ENCODE assay signal across 9 cellular contexts in genomic region chr13:100646030-100646673, GRCh38. TPM values are rescaled to one million over a fixed set of nuclear protein-coding genes. Genes with fewer than 3 reads are reported as not detected.
DNase-seq lines count a peak whose midpoint lies in the region; ATAC-seq and TF ChIP-seq lines count a peak whose summit lies in the region.
"Had no signal": no experiment of that assay in that cellular context is flagged by ENCODE, and none has a peak within 500 bp of the region (broad histone marks: within the 10 kb centered on the region; RNA-seq: fewer than 3 reads in every experiment).

No MANE protein-coding gene starts in this region.

- H3K27ac Mint-ChIP-seq in endodermal cell = no peak overlapping the region
- H3K27ac Mint-ChIP-seq: stimulated activated naive B cell treated with anti-CD40 and anti-IgM and Interleukin-4, amounts not matched to agents 10 μg/mL and 1 μg/mL and 100 μg/mL, for 72 hours had no signal

- TF ChIP-seq CTCF in endodermal cell (conservative IDR thresholded peaks at IDR 0.05) (peak; percentile 80), parathyroid adenoma (IDR thresholded peaks at IDR 0.05) (peak; percentile 19)

- no peaks in the 10 kb centered on the region for H3K9me3 Mint-ChIP-seq in endodermal cell
- H3K9me3 Mint-ChIP-seq: stimulated activated naive B cell treated with anti-CD40 and anti-IgM and Interleukin-4, amounts not matched to agents 10 μg/mL and 1 μg/mL and 100 μg/mL, for 72 hours had no signal

- H3K27me3 Mint-ChIP-seq in endodermal cell (ENCODE audit: insufficient read depth) = no peaks in the 10 kb centered on the region
- H3K27me3 Mint-ChIP-seq: stimulated activated naive B cell treated with anti-CD40 and anti-IgM and Interleukin-4, amounts not matched to agents 10 μg/mL and 1 μg/mL and 100 μg/mL, for 72 hours had no signal

- H3K27me3 ChIP-seq in endodermal cell (ENCODE audit: control insufficient read depth, insufficient read depth, low read length, poor library complexity, severe bottlenecking) (no peaks in the 10 kb centered on the region), parathyroid adenoma (ENCODE audit: control insufficient read depth, insufficient read depth, low read length) (no peaks in the 10 kb centered on the region)

- peak; percentile 25 for DNase-seq in ELF-1 (ENCODE audit: low read depth, low spot score)
- DNase-seq in NCI-H2081 treated with DMSO at 0.1 percent for 48 hours (lab: John Stamatoyannopoulos, UW) = peak; percentile 58
- peak; percentile 78 for DNase-seq in endodermal cell
- DNase-seq in NCI-H2029 treated with DMSO at 0.1 percent for 48 hours (lab: John Stamatoyannopoulos, UW) = no peak
- DNase-seq in CD1c-positive myeloid dendritic cell (ENCODE audit: extremely low spot score) = no peak
- DNase-seq: stimulated activated naive B cell treated with anti-CD40 and anti-IgM and Interleukin-4, amounts not matched to agents 10 μg/mL and 1 μg/mL and 100 μg/mL, for 72 hours had no signal

- no peak overlapping the region for H3K4me2 ChIP-seq in parathyroid adenoma (ENCODE audit: low read length)

- H3K4me1 ChIP-seq in endodermal cell (ENCODE audit: control insufficient read depth, insufficient read depth, low read length) (no peaks in the 10 kb centered on the region), parathyroid adenoma (no peaks in the 10 kb centered on the region)

- H3K79me2 ChIP-seq in parathyroid adenoma = no peaks in the 10 kb centered on the region

- H3K4me3 ChIP-seq in endodermal cell (ENCODE audit: low read length) (no peak overlapping the region), parathyroid adenoma (ENCODE audit: low read depth, low read length) (no peak overlapping the region)

- H3K9me3 ChIP-seq in endodermal cell (ENCODE audit: control insufficient read depth, low read length) (no peaks in the 10 kb centered on the region), parathyroid adenoma (ENCODE audit: control insufficient read depth, low read length) (no peaks in the 10 kb centered on the region)

- no peak overlapping the region for H3K4me3 Mint-ChIP-seq in endodermal cell
- H3K4me3 Mint-ChIP-seq: stimulated activated naive B cell treated with anti-CD40 and anti-IgM and Interleukin-4, amounts not matched to agents 10 μg/mL and 1 μg/mL and 100 μg/mL, for 72 hours had no signal

- H3K9ac ChIP-seq in endodermal cell (ENCODE audit: extremely low read depth, low read length, poor library complexity, severe bottlenecking) = no peak overlapping the region
- H3K9ac ChIP-seq in parathyroid adenoma = no peak overlapping the region

- peaks cover 33% of the 10 kb centered on the region for H3K36me3 Mint-ChIP-seq in endodermal cell (ENCODE audit: low read depth)

- ATAC-seq in GM21825 (IDR thresholded peaks at IDR 0.05; ENCODE audit: unreplicated experiment) (no peak), HG03095 (IDR thresholded peaks at IDR 0.05; ENCODE audit: unreplicated experiment) (no peak)
- ATAC-seq: stimulated activated naive B cell treated with anti-CD40 and anti-IgM and Interleukin-4, amounts not matched to agents 10 μg/mL and 1 μg/mL and 100 μg/mL, for 72 hours had no signal

- WGBS in endodermal cell (ENCODE audit: insufficient coverage in 1 of 2, insufficient read length in 1 of 2), 2 experiments = 89 to 94% methylated on average over 9 to 12 of the region's 12 CpGs

- H3K4me1 Mint-ChIP-seq in endodermal cell = peaks cover 17% of the 10 kb centered on the region

- no peak overlapping the region for H2AFZ ChIP-seq in parathyroid adenoma

- peaks cover 35% of the 10 kb centered on the region for H3K36me3 ChIP-seq in endodermal cell (ENCODE audit: control insufficient read depth, insufficient read depth, low read length)
- H3K36me3 ChIP-seq in parathyroid adenoma (ENCODE audit: control insufficient read depth, insufficient read depth, low read length) = no peaks in the 10 kb centered on the region

- H3K27ac ChIP-seq in endodermal cell (ENCODE audit: low read depth, low read length) (no peak overlapping the region), parathyroid adenoma (no peak overlapping the region)

RNA-seq across cellular contexts. Expression of gene TMTC4, which starts 28.4 kb away (rescaled TPM):
- 10 to 100 TPM; 29.8 to 40.0 TPM for total RNA-seq in endodermal cell
- polyA plus RNA-seq in endodermal cell (2013, experiment 1 of 2) = 59.3 TPM
- polyA plus RNA-seq in endodermal cell (2013, experiment 2 of 2) = 55.8 TPM

RNA-seq across cellular contexts. Expression of gene GGACT, which starts 57.6 kb away (rescaled TPM):
- 1 to 10 TPM; 2.7 to 6.6 TPM for total RNA-seq in endodermal cell
- 5.0 TPM for polyA plus RNA-seq in endodermal cell (2013, experiment 1 of 2)
- 4.6 TPM for polyA plus RNA-seq in endodermal cell (2013, experiment 2 of 2)

Comparison
In these comparisons a context has a peak if more than half of its experiments do, and no peak if none do; other contexts are left out.
1. DNase-seq: peak in ELF-1 (single experiment), NCI-H2081 treated with DMSO at 0.1 percent for 48 hours (single experiment) and endodermal cell (single experiment); none in NCI-H2029 treated with DMSO at 0.1 percent for 48 hours (single experiment) and CD1c-positive myeloid dendritic cell (single experiment).